Comparison of ENCODE assay signal across 22 cellular contexts in the genomic region with DNA sequence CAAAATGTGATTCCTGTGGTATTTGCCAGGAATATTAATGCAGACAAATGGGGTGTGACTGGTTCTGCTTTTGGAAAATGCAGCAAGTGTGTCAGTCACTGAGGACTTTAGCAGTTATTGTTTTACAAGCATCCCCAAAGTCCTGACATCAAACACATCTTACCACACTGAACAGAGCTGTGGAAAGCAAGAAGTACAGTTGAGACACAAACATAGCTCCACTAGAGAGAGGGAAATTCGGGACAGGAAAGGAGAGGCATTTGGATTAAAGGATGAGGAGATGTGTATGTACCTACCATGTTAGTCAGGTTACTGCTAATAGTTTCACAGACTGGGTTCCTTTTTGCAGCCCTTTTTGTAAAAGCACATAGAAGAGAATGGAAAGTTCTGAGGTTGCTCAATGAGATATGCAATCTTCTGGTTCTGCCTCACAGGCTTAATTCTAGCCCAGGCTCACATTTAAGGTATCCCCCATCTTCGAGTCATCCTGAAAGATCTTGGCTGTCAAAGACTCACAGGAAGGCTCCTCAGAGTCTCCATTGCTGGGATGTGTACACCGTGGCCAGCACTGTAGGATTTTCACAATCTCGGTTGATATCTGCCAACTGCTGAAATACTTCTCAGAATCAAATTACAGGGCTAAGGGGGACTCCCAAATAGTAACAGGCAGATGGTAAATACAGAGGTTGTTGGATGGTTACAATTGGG.
"Had no signal": no experiment of that assay in that cellular context is flagged by ENCODE, and none has a peak within 500 bp of the region (broad histone marks: within the 10 kb centered on the region; RNA-seq: fewer than 3 reads in every experiment).

No MANE protein-coding gene starts in this region.

- ATAC-seq: heart left ventricle; left lobe of liver; naive thymus-derived CD4-positive, alpha-beta T cell had no signal

- DNase-seq: effector memory CD4-positive, alpha-beta T cell; erythroblast; foreskin melanocyte; heart left ventricle; hippocampal formation; islet precursor cell; mammary epithelial cell; naive thymus-derived CD4-positive, alpha-beta T cell; nephron progenitor cell; posterior cingulate gyrus; sigmoid colon; small intestine; stimulated activated CD4-positive, alpha-beta T cell treated with anti-CD3 and anti-CD28 coated beads, Interleukin-12 subunit alpha, Interleukin-12 subunit beta, amount 100 ng/mL, for 4 hours; stimulated activated naive CD4-positive, alpha-beta T cell; stomach; substantia nigra; transverse colon had no signal

- H3K27ac Mint-ChIP-seq: naive thymus-derived CD4-positive, alpha-beta T cell; nephron progenitor cell had no signal

- H3K27ac ChIP-seq: heart left ventricle, neutrophil, right atrium auricular region, sigmoid colon, stomach, thoracic aorta, transverse colon had no signal

- H3K4me3 ChIP-seq: heart left ventricle, right atrium auricular region, sigmoid colon, stomach, thoracic aorta, transverse colon had no signal

- H3K4me1 ChIP-seq: stomach had no signal

- H3K36me3 Mint-ChIP-seq: naive thymus-derived CD4-positive, alpha-beta T cell had no signal

- H3K27me3 ChIP-seq: heart left ventricle, right atrium auricular region, sigmoid colon, stomach, transverse colon had no signal

- H3K9me3 ChIP-seq: heart left ventricle, neutrophil, right atrium auricular region, sigmoid colon, stomach, thoracic aorta, transverse colon had no signal

- H3K9me3 Mint-ChIP-seq: central memory CD8-positive, alpha-beta T cell; naive thymus-derived CD4-positive, alpha-beta T cell; nephron progenitor cell had no signal

- H3K4me3 Mint-ChIP-seq: central memory CD8-positive, alpha-beta T cell; naive thymus-derived CD4-positive, alpha-beta T cell; nephron progenitor cell had no signal

- H3K4me1 Mint-ChIP-seq: central memory CD8-positive, alpha-beta T cell; naive thymus-derived CD4-positive, alpha-beta T cell; nephron progenitor cell had no signal

- H3K36me3 ChIP-seq: heart left ventricle, neutrophil, right atrium auricular region, stomach, thoracic aorta, transverse colon had no signal
